In genomic region chr17:13070732-13071131, GRCh38 we compare ENCODE assay signal across 32 cellular contexts.
"Had no signal": no experiment of that assay in that cellular context is flagged by ENCODE, and none has a peak within 500 bp of the region (broad histone marks: within the 10 kb centered on the region; RNA-seq: fewer than 3 reads in every experiment).

No MANE protein-coding gene starts in this region.

- ATAC-seq: activated naive CD4-positive, alpha-beta T cell treated with anti-CD3 and anti-CD28 coated beads, Interleukin-2, amount 50 U/mL, for 72 hours; activated naive CD8-positive, alpha-beta T cell treated with anti-CD3 and anti-CD28 coated beads, Interleukin-2, amount 50 U/mL, for 24 hours; activated T-cell treated with anti-CD3 and anti-CD28 coated beads, Interleukin-2, amount 50 U/mL, for 4 hours; activated T-cell treated with anti-CD3 and anti-CD28 coated beads, Interleukin-2, amount 50 U/mL, for 72 hours; activated T-helper 17 cell treated with anti-CD3 and anti-CD28 coated beads, Interleukin-2, amount 50 U/mL, for 72 hours; body of pancreas had no signal

- H3K9me3 ChIP-seq: adrenal gland, ascending aorta had no signal

- H3K4me3 ChIP-seq: adrenal gland, ascending aorta, body of pancreas, breast epithelium, cardiac muscle cell had no signal

- DNase-seq: activated effector memory CD4-positive, alpha-beta T cell treated with anti-CD3 and anti-CD28 coated beads, Interleukin-2, amount 50 U/mL, for 16 hours; activated effector memory CD4-positive, alpha-beta T cell treated with Interleukin-2 at 50 U/mL for 16 hours; activated gamma-delta T cell; activated gamma-delta T cell treated with Interleukin-2 at 50 U/mL for 16 hours; activated naive CD4-positive, alpha-beta T cell; activated naive CD4-positive, alpha-beta T cell treated with anti-CD3 and anti-CD28 coated beads for 36 hours; activated naive CD4-positive, alpha-beta T cell treated with anti-CD3 and anti-CD28 coated beads, Interleukin-2, amount 10 ng/mL, durations not matched to agents 7 days and 5 days; activated naive CD4-positive, alpha-beta T cell treated with anti-CD3 and anti-CD28 coated beads, Interleukin-2, amount 50 U/mL, for 16 hours; activated naive CD4-positive, alpha-beta T cell treated with Interleukin-2 at 50 U/mL for 16 hours; activated naive CD8-positive, alpha-beta T cell treated with anti-CD3 and anti-CD28 coated beads for 36 hours; activated naive CD8-positive, alpha-beta T cell treated with anti-CD3 and anti-CD28 coated beads, Interleukin-2, amount 10 ng/mL, durations not matched to agents 7 days and 5 days; activated naive CD8-positive, alpha-beta T cell treated with anti-CD3 and anti-CD28 coated beads, Interleukin-2, amount 50 U/mL, for 24 hours; activated T-cell treated with anti-CD3 and anti-CD28 coated beads, Interleukin-2, amount 50 U/mL, for 24 hours; activated T-cell treated with anti-CD3 and anti-CD28 coated beads, Interleukin-2, amount 50 U/mL, for 4 hours; activated T-cell treated with anti-CD3 and anti-CD28 coated beads, Interleukin-2, amount 50 U/mL, for 48 hours; activated T-cell treated with anti-CD3 and anti-CD28 coated beads, Interleukin-2, amount 50 U/mL, for 72 hours; adrenal gland; amniotic stem cell; amygdala; anterior cingulate cortex; aorta; body of pancreas; brain microvascular endothelial cell; caudate nucleus; central memory CD4-positive, alpha-beta T cell; cerebellar nuclear complex had no signal

- H3K4me1 ChIP-seq: adrenal gland, ascending aorta, body of pancreas, breast epithelium had no signal

- H3K36me3 ChIP-seq: adrenal gland, ascending aorta, brain microvascular endothelial cell, breast epithelium, cardiac muscle cell had no signal

- FAIRE-seq: bronchial epithelial cell had no signal

- H3K27me3 ChIP-seq: adrenal gland, ascending aorta, body of pancreas, brain microvascular endothelial cell, breast epithelium, cardiac muscle cell had no signal

- H3K27ac ChIP-seq: adrenal gland, ascending aorta, body of pancreas, brain microvascular endothelial cell, breast epithelium, cardiac muscle cell had no signal
